Comparison of ENCODE assay signal across 13 cellular contexts in genomic region chr1:94544706-94545490, GRCh38. TPM values are rescaled to one million over a fixed set of nuclear protein-coding genes. Genes with fewer than 3 reads are reported as not detected.
DNase-seq lines count a peak whose midpoint lies in the region; ATAC-seq and TF ChIP-seq lines count a peak whose summit lies in the region.
"Had no signal": no experiment of that assay in that cellular context is flagged by ENCODE, and none has a peak within 500 bp of the region (broad histone marks: within the 10 kb centered on the region; RNA-seq: fewer than 3 reads in every experiment).

No MANE protein-coding gene starts in this region.

- peaks cover 16% of the 10 kb centered on the region for H4K20me1 ChIP-seq in IMR-90 (ENCODE audit: insufficient read depth, low read length)

- peaks cover 5% of the 10 kb centered on the region for H3K4me1 ChIP-seq in IMR-90 (ENCODE audit: control insufficient read depth, insufficient read depth, low read length)
- H3K4me1 ChIP-seq in mesenchymal stem cell (ENCODE audit: control insufficient read depth, insufficient read depth, low read depth, low read length), result peaks cover 5% of the 10 kb centered on the region

- H3K27me3 ChIP-seq in IMR-90 (ENCODE audit: control insufficient read depth, insufficient read depth, low read length), result no peaks in the 10 kb centered on the region
- no peaks in the 10 kb centered on the region for H3K27me3 ChIP-seq in mesenchymal stem cell (ENCODE audit: control insufficient read depth in 1 of 2, insufficient read depth in 1 of 2, low read length in 2 of 2)

- H2AFZ ChIP-seq in IMR-90 (replicated peaks; ENCODE audit: low read length, poor library complexity) (no peak overlapping the region), mesenchymal stem cell (ENCODE audit: low read depth, low read length) (no peak overlapping the region)

- peak; percentile 58 for TF ChIP-seq RAD21 in IMR-90 (IDR thresholded peaks at IDR 0.05; ENCODE audit: low read length)

- H2BK15ac ChIP-seq in IMR-90 (ENCODE audit: low read depth, low read length) (peak overlapping the region; percentile 33; the same call in 1 of the 3 replicates), mesenchymal stem cell (ENCODE audit: low read depth, poor library complexity, severe bottlenecking) (no peak overlapping the region)

- H2BK20ac ChIP-seq in IMR-90 (ENCODE audit: low read depth, low read length), result peak overlapping the region; percentile 72

- H3K79me1 ChIP-seq in IMR-90 (ENCODE audit: low read depth in 1 of 2, low read length in 2 of 2) (peaks cover 0 to 26% of the 10 kb centered on the region in 2 experiments; a peak in 2 of 4 replicates), mesenchymal stem cell (replicated peaks; ENCODE audit: low read length, poor library complexity, severe bottlenecking) (peaks cover 3% of the 10 kb centered on the region)

- H3K9me3 ChIP-seq in IMR-90 (ENCODE audit: control insufficient read depth, insufficient read depth, low read length) (no peaks in the 10 kb centered on the region), mesenchymal stem cell (ENCODE audit: control insufficient read depth, low read length) (no peaks in the 10 kb centered on the region)

- H3K4me2 ChIP-seq in IMR-90 (ENCODE audit: low read depth, low read length) (peak overlapping the region; percentile 57; the same call in 1 of the 2 replicates), mesenchymal stem cell (ENCODE audit: low read length, poor library complexity, severe bottlenecking) (no peak overlapping the region)

- peak overlapping the region; percentile 55; the same call in 1 of the 2 replicates for H3K23ac ChIP-seq in IMR-90 (ENCODE audit: low read depth, low read length)
- H3K23ac ChIP-seq in mesenchymal stem cell (ENCODE audit: low read length in 2 of 2), result no peak overlapping the region

- peaks cover 7% of the 10 kb centered on the region for H3K36me3 ChIP-seq in IMR-90 (ENCODE audit: control insufficient read depth, insufficient read depth, low read length)
- no peaks in the 10 kb centered on the region for H3K36me3 ChIP-seq in mesenchymal stem cell (ENCODE audit: control insufficient read depth in 1 of 2, insufficient read depth in 2 of 2, low read depth in 1 of 2, low read length in 2 of 2)

- CTCF ChIA-PET in IMR-90 (lab: Yijun Ruan, JAX), result no interaction called here
- CTCF ChIA-PET in GM10248 (lab: Yijun Ruan, JAX), result no interaction called here

- DNase-seq in A172 (ENCODE audit: low spot score) (peak; percentile 46), IMR-90 (peak; percentile 88), choroid plexus epithelial cell (ENCODE audit: low read depth) (peak; percentile 79), mesenchymal stem cell (peak; percentile 85), HPDE6-E6E7 (ENCODE audit: extremely low spot score) (no peak), HT-29 (ENCODE audit: low spot score) (no peak), GM10248 (ENCODE audit: extremely low spot score) (no peak)
- DNase-seq: activated B cell treated with CpG ODN at 0.5 μM for 24 hours; activated naive CD4-positive, alpha-beta T cell treated with anti-CD3 and anti-CD28 coated beads, Interleukin-2, amount 10 ng/mL, durations not matched to agents 7 days and 5 days; head of caudate nucleus; naive thymus-derived CD8-positive, alpha-beta T cell had no signal

- H3K14ac ChIP-seq in IMR-90 (replicated peaks; ENCODE audit: low read depth, low read length), result peak overlapping the region; percentile 40; the same call in 1 of the 2 replicates
- H3K14ac ChIP-seq in mesenchymal stem cell (ENCODE audit: low read length in 2 of 2), result no peak overlapping the region

- intact Hi-C loops in IMR-90 (cut with micrococcal nuclease), result loop anchor here (1.0 to 5.0 kb wide), 7 partner anchors 35 to 256 kb away; no protein-coding TSS in a partner anchor

- peak overlapping the region; percentile 56 to 75 for H4K8ac ChIP-seq in IMR-90 (ENCODE audit: low read depth in 2 of 2, low read length in 2 of 2)
- no peak overlapping the region for H4K8ac ChIP-seq in mesenchymal stem cell (ENCODE audit: low read length)

- in situ Hi-C loops in IMR-90 (cut with MboI; ENCODE audit: low sequenced_read_pairs), result loop anchor here (5.0 kb wide), 1 partner anchor 62 kb away; no protein-coding TSS in a partner anchor

- peak overlapping the region; percentile 70 for H2BK120ac ChIP-seq in IMR-90 (ENCODE audit: low read depth, low read length)
- H2BK120ac ChIP-seq in mesenchymal stem cell (ENCODE audit: low read depth, low read length), result no peak overlapping the region

- dilution Hi-C loops in IMR-90 (cut with HindIII; ENCODE audit: low sequenced_read_pairs, unreplicated experiment), result loop anchor here (25.0 kb wide), 1 partner anchor 242 kb away; no protein-coding TSS in a partner anchor

- peak overlapping the region; percentile 83 for H3K56ac ChIP-seq in IMR-90 (ENCODE audit: extremely low read depth, insufficient read depth, low read length)

- ATAC-seq in IMR-90 (ENCODE audit: low read depth) (peak; percentile 3; the same call in 1 of the 2 replicates), HG03342 (IDR thresholded peaks at IDR 0.05; ENCODE audit: unreplicated experiment) (no peak)
- ATAC-seq: naive thymus-derived CD8-positive, alpha-beta T cell had no signal

- H3K4me3 ChIP-seq in IMR-90 (ENCODE audit: insufficient read depth, low read depth, low read length) (no peak overlapping the region), choroid plexus epithelial cell (ENCODE audit: low read depth, low read length) (no peak overlapping the region), mesenchymal stem cell (ENCODE audit: insufficient read depth in 1 of 2, low read depth in 1 of 2, low read length in 2 of 2) (peak overlapping the region in 1 of 2 experiments; percentile 64)

- TF ChIP-seq CTCF in IMR-90 (conservative IDR thresholded peaks at IDR 0.05; ENCODE audit: low read depth, low read length), result peak; percentile 41
- peak; percentile 41 for TF ChIP-seq CTCF in choroid plexus epithelial cell (conservative IDR thresholded peaks at IDR 0.05; ENCODE audit: low read depth, low read length)
- no peak for TF ChIP-seq CTCF in GM10248 (IDR thresholded peaks at IDR 0.05; ENCODE audit: control extremely low read depth, extremely low read depth, low read depth, missing control alignments)

- POLR2A ChIA-PET in IMR-90 (lab: Charles Lee; ENCODE audit: unreplicated experiment), result interaction anchor here (0.6 to 1.6 kb wide), 4 partner anchors 10 to 128 kb away, joined by 3 to 7 read pairs (median 3); no protein-coding TSS in a partner anchor
- POLR2A ChIA-PET in GM10248 (lab: Yijun Ruan, JAX), result no interaction called here

- H2BK5ac ChIP-seq in IMR-90 (ENCODE audit: low read depth, low read length, poor library complexity, severe bottlenecking) (peak overlapping the region; percentile 94), mesenchymal stem cell (ENCODE audit: low read depth, low read length, poor library complexity, severe bottlenecking) (no peak overlapping the region)

- H3K9ac ChIP-seq in IMR-90 (ENCODE audit: low read depth, low read length) (peak overlapping the region; percentile 40; the same call in 1 of the 2 replicates), mesenchymal stem cell (ENCODE audit: low read length) (peak overlapping the region; percentile 82)

- peak overlapping the region in 1 of 2 experiments; percentile 49 for H2BK12ac ChIP-seq in mesenchymal stem cell (ENCODE audit: low read length in 2 of 2)

- no peak for TF ChIP-seq POLR2A in IMR-90 (IDR thresholded peaks at IDR 0.05; ENCODE audit: low read depth, low read length)

- H3K4ac ChIP-seq in IMR-90 (ENCODE audit: low read depth, low read length) (peak overlapping the region; percentile 48), mesenchymal stem cell (ENCODE audit: low read depth in 1 of 2, low read length in 2 of 2) (no peak overlapping the region)

- no CpG with 5 or more reads among the region's 4 CpGs for WGBS in IMR-90 (ENCODE audit: extremely low coverage in 2 of 2, insufficient read length in 1 of 2), 2 experiments
- WGBS in mesenchymal stem cell, result 65% methylated on average over 2 of the region's 4 CpGs

- peaks cover 2% of the 10 kb centered on the region; the same call in 1 of the 2 replicates for H3K9me1 ChIP-seq in IMR-90 (ENCODE audit: insufficient read depth, low read length)

- H2AK9ac ChIP-seq in IMR-90 (replicated peaks; ENCODE audit: low read depth, low read length, poor library complexity), result no peak overlapping the region

- peak overlapping the region; percentile 23; the same call in 1 of the 2 replicates for H4K5ac ChIP-seq in IMR-90 (ENCODE audit: low read depth, low read length)

- no TSS peak for BruUV-seq in IMR-90 (replicated peaks; lab: Mats Ljungman, UMichigan)

- H3K18ac ChIP-seq in IMR-90 (ENCODE audit: low read depth, low read length) (peak overlapping the region; percentile 92; the same call in 1 of the 2 replicates), mesenchymal stem cell (ENCODE audit: low read depth in 1 of 2, low read length in 2 of 2) (no peak overlapping the region)

- H2AK5ac ChIP-seq in IMR-90 (ENCODE audit: low read depth, low read length), result peak overlapping the region; percentile 12; the same call in 1 of the 2 replicates
- no peak overlapping the region for H2AK5ac ChIP-seq in mesenchymal stem cell (ENCODE audit: low read length, severe bottlenecking)

- H4K91ac ChIP-seq in IMR-90 (ENCODE audit: insufficient read depth, low read depth, low read length) (peak overlapping the region; percentile 74), mesenchymal stem cell (ENCODE audit: low read length) (no peak overlapping the region)

- peak overlapping the region; percentile 68 for H3K27ac ChIP-seq in IMR-90 (ENCODE audit: insufficient read depth, low read length)
- no peak overlapping the region for H3K27ac ChIP-seq in mesenchymal stem cell (ENCODE audit: low read length, poor library complexity, severe bottlenecking)
- H3K27ac ChIP-seq: C4-2B had no signal

TF ChIP-seq in IMR-90, 13 proteins besides CTCF, POLR2A, EP300 and RAD21:
- TF ChIP-seq MAFK (IDR thresholded peaks at IDR 0.05; ENCODE audit: low read depth, low read length) (peak; percentile 93), RCOR1 (IDR thresholded peaks at IDR 0.05; ENCODE audit: insufficient replicate concordance, low read length) (no peak), MAZ (IDR thresholded peaks at IDR 0.05; ENCODE audit: borderline replicate concordance, low read depth, low read length) (no peak), SMC3 (IDR thresholded peaks at IDR 0.05; ENCODE audit: low read depth, low read length) (peak; percentile 46), FOS (IDR thresholded peaks at IDR 0.05; ENCODE audit: low read depth, low read length) (peak; percentile 20; the same call in 1 of the 2 replicates), BHLHE40 (IDR thresholded peaks at IDR 0.05; ENCODE audit: low read depth, low read length) (no peak), NFE2L2 (IDR thresholded peaks at IDR 0.05; ENCODE audit: low read depth, low read length) (peak; percentile 98), MXI1 (IDR thresholded peaks at IDR 0.05; ENCODE audit: borderline replicate concordance, low read depth, low read length) (no peak)
TF ChIP-seq in IMR-90: peak in this region for 4.

RNA-seq across cellular contexts. Expression of gene F3, which starts 3.3 kb away (rescaled TPM):
- 79.2 and 79.3 TPM in 2 replicates for total RNA-seq in A172 (2014; rRNA removed; shearing (Covaris generic))
- total RNA-seq in IMR-90 (2012; rRNA removed), result 75.6 and 102 TPM in 2 replicates
- 99.0 and 126 TPM in 2 replicates for polyA plus RNA-seq in IMR-90 (2012; rRNA removed)
- polyA plus RNA-seq in IMR-90 (2012; cell fraction: cytosol; rRNA removed), result 45.0 and 45.1 TPM in 2 replicates
- 88.3 and 572 TPM in 2 replicates for polyA plus RNA-seq in IMR-90 (2012; cell fraction: nucleus; rRNA removed; ENCODE audit: low replicate concordance)
- 511 TPM for polyA plus RNA-seq in mesenchymal stem cell (2013, experiment 1 of 2)
- 536 TPM for polyA plus RNA-seq in mesenchymal stem cell (2013, experiment 2 of 2)
- total RNA-seq in HT-29 (2014; rRNA removed; shearing (Covaris generic)), result 5.5 TPM in 2 replicates
- total RNA-seq: naive thymus-derived CD8-positive, alpha-beta T cell had no signal
- polyA plus RNA-seq: naive thymus-derived CD8-positive, alpha-beta T cell had no signal

Comparison
In these comparisons a context has a peak if more than half of its experiments do, and no peak if none do; other contexts are left out.
1. DNase-seq: peak in A172 (single experiment), IMR-90 (single experiment), choroid plexus epithelial cell (single experiment) and mesenchymal stem cell (single experiment); none in HPDE6-E6E7 (single experiment), HT-29 (single experiment) and GM10248 (single experiment).
2. RNA of gene F3, which starts 3.3 kb away (total RNA-seq): 79.2 to 79.3 TPM in A172 and 75.6 to 102 TPM in IMR-90; 5.5 TPM in HT-29; every median in the first group is over 10 times any median in the second.